ENCODE assay signal across 8 cellular contexts in genomic region chr4:173509031-173510001, GRCh38. TPM values are rescaled to one million over a fixed set of nuclear protein-coding genes. Genes with fewer than 3 reads are reported as not detected.
A peak's percentile ranks its signal among the peaks of the same experiment; 100 is the strongest.
DNase-seq lines count a peak whose midpoint lies in the region; ATAC-seq and TF ChIP-seq lines count a peak whose summit lies in the region.

No MANE protein-coding gene starts in this region.

- CTCF ChIA-PET in A673 (lab: Charles Lee) = no interaction called here
- CTCF ChIA-PET in Caco-2 (lab: Charles Lee) = no interaction called here

- H3K4me1 Mint-ChIP-seq in naive B cell (peaks cover 27 to 44% (median 41%) of the 10 kb centered on the region in 3 donors), Caco-2 (ENCODE audit: low read depth, unreplicated experiment) (no peaks in the 10 kb centered on the region)

- peak; percentile 24 for ATAC-seq in GM19023 (IDR thresholded peaks at IDR 0.05; ENCODE audit: unreplicated experiment)
- ATAC-seq in HG03520 (IDR thresholded peaks at IDR 0.05; ENCODE audit: unreplicated experiment) = peak; percentile 16
- no peak for ATAC-seq in naive B cell (ENCODE audit: low read depth in 2 of 2)

- H3K36me3 Mint-ChIP-seq in naive B cell (peaks cover 3 to 9% of the 10 kb centered on the region in 2 donors), Caco-2 (ENCODE audit: insufficient read depth, unreplicated experiment) (no peaks in the 10 kb centered on the region)

- no peak for DNase-seq in effector memory CD4-positive, alpha-beta T cell
- DNase-seq in naive B cell (no peak), A673 (ENCODE audit: low spot score) (no peak), ureter (ENCODE audit: low spot score) (no peak), Caco-2 (no peak)
- no peak for DNase-seq in activated CD4-positive, alpha-beta T cell treated with anti-CD3 and anti-CD28 coated beads, Interleukin-2, amount 50 U/mL, for 1 hour

- POLR2A ChIA-PET in A673 (lab: Charles Lee; ENCODE audit: low non-redundant PET) = no interaction called here
- POLR2A ChIA-PET in Caco-2 (lab: Charles Lee) = no interaction called here

- H3K9me3 ChIP-seq in effector memory CD4-positive, alpha-beta T cell (ENCODE audit: control insufficient read depth, low read length) = no peaks in the 10 kb centered on the region
- H3K9me3 ChIP-seq in A673 (ENCODE audit: low read depth, low read length, poor library complexity, severe bottlenecking) = no peaks in the 10 kb centered on the region
- no peaks in the 10 kb centered on the region for H3K9me3 ChIP-seq in Caco-2

- peaks cover 23% of the 10 kb centered on the region for H3K4me1 ChIP-seq in effector memory CD4-positive, alpha-beta T cell (ENCODE audit: control insufficient read depth, insufficient read depth, low read length, poor library complexity, severe bottlenecking)
- H3K4me1 ChIP-seq in A673 (ENCODE audit: insufficient read depth, low read length, poor library complexity, severe bottlenecking) (peaks cover 9% of the 10 kb centered on the region), Caco-2 (0 out of 2 replicates have a peak, but pooled peaks cover 3% of the 10 kb centered on the region)

- peak overlapping the region; percentile 66 for H3K4me3 ChIP-seq in effector memory CD4-positive, alpha-beta T cell (ENCODE audit: insufficient read depth, low read depth, low read length, poor library complexity, severe bottlenecking)
- H3K4me3 ChIP-seq in A673 (ENCODE audit: low read depth, low read length, poor library complexity, severe bottlenecking) (no peak overlapping the region), Caco-2 (ENCODE audit: low read depth, low read length) (no peak overlapping the region)

- intact Hi-C loops in A673 (cut with micrococcal nuclease; ENCODE audit: unreplicated experiment) = no loop called here
- intact Hi-C loops in Caco-2 (cut with micrococcal nuclease; ENCODE audit: unreplicated experiment) = loop anchor here (5.0 kb wide), 1 partner anchor 243 kb away; no protein-coding TSS in a partner anchor

- no TSS peak for BruUV-seq in A673 (replicated peaks; lab: Mats Ljungman, UMichigan)
- BruUV-seq in Caco-2 (replicated peaks; lab: Mats Ljungman, UMichigan) = no TSS peak

- H3K27me3 Mint-ChIP-seq in naive B cell (peaks cover 84 to 97% (median 89%) of the 10 kb centered on the region in 3 donors), Caco-2 (ENCODE audit: insufficient read depth, unreplicated experiment) (no peaks in the 10 kb centered on the region)

- H3K9me3 Mint-ChIP-seq in naive B cell (peaks cover 0 to 41% (median 31%) of the 10 kb centered on the region in 7 donors), Caco-2 (ENCODE audit: unreplicated experiment) (no peaks in the 10 kb centered on the region)

- peaks cover 62% of the 10 kb centered on the region for H3K27me3 ChIP-seq in effector memory CD4-positive, alpha-beta T cell (replicated peaks; ENCODE audit: control insufficient read depth, insufficient read depth, low read length, poor library complexity, severe bottlenecking)
- H3K27me3 ChIP-seq in A673 (replicated peaks; ENCODE audit: insufficient read depth, low read depth, low read length, poor library complexity) (no peaks in the 10 kb centered on the region), Caco-2 (replicated peaks; ENCODE audit: control insufficient read depth, insufficient read depth, low read length) (no peaks in the 10 kb centered on the region)

- no peak overlapping the region for H3K27ac ChIP-seq in effector memory CD4-positive, alpha-beta T cell (ENCODE audit: insufficient read depth, low read length, poor library complexity, severe bottlenecking)
- H3K27ac ChIP-seq in A673 (ENCODE audit: low read depth, low read length, poor library complexity, severe bottlenecking) = no peak overlapping the region

- peak overlapping the region in 3 of 6 donors; percentile 61 to 81 (median 73) for H3K27ac Mint-ChIP-seq in naive B cell
- no peak overlapping the region for H3K27ac Mint-ChIP-seq in Caco-2 (ENCODE audit: unreplicated experiment)

- H3K4me3 Mint-ChIP-seq in naive B cell (peak overlapping the region; percentile 78 to 89 (median 82)), Caco-2 (ENCODE audit: unreplicated experiment) (no peak overlapping the region)

- TF ChIP-seq CTCF in A673 (conservative IDR thresholded peaks at IDR 0.05; ENCODE audit: low read depth, low read length) = no peak
- TF ChIP-seq CTCF in Caco-2 (IDR thresholded peaks at IDR 0.05; ENCODE audit: insufficient read depth in 1 of 2, low read depth in 1 of 2, low read length in 1 of 2, severe bottlenecking in 1 of 2, unreplicated experiment in 1 of 2) = no peak

- no peaks in the 10 kb centered on the region for H3K36me3 ChIP-seq in effector memory CD4-positive, alpha-beta T cell (ENCODE audit: control insufficient read depth, insufficient read depth, low read length)
- no peaks in the 10 kb centered on the region for H3K36me3 ChIP-seq in A673 (ENCODE audit: insufficient read depth, low read length, poor library complexity, severe bottlenecking)
- H3K36me3 ChIP-seq in Caco-2 (ENCODE audit: control insufficient read depth, insufficient read depth, low read length) = no peaks in the 10 kb centered on the region

RNA-seq across cellular contexts. Expression of gene HAND2, which starts 20.7 kb away (rescaled TPM):
- not detected for polyA plus RNA-seq in naive B cell (ENCODE audit: low read depth in 6 of 6)
- total RNA-seq in A673 (2021) = 22.7 and 24.0 TPM in 2 replicates
- 0.21 TPM for total RNA-seq in ureter
- not detected in 2 replicates for total RNA-seq in Caco-2 (2022)

Comparison
In these comparisons a context has a peak if more than half of its experiments do, and no peak if none do; other contexts are left out.
1. ATAC-seq: peak in GM19023 (single experiment) and HG03520 (single experiment); none in naive B cell (0 of 2).
2. RNA of gene HAND2, which starts 20.7 kb away (total RNA-seq): 22.7 to 24.0 TPM in A673; 0.21 TPM in ureter (single experiment) and not detected in Caco-2; every median in the first group is over 10 times any median in the second.